ENCODE assay signal across 1 cellular context in the genomic region with DNA sequence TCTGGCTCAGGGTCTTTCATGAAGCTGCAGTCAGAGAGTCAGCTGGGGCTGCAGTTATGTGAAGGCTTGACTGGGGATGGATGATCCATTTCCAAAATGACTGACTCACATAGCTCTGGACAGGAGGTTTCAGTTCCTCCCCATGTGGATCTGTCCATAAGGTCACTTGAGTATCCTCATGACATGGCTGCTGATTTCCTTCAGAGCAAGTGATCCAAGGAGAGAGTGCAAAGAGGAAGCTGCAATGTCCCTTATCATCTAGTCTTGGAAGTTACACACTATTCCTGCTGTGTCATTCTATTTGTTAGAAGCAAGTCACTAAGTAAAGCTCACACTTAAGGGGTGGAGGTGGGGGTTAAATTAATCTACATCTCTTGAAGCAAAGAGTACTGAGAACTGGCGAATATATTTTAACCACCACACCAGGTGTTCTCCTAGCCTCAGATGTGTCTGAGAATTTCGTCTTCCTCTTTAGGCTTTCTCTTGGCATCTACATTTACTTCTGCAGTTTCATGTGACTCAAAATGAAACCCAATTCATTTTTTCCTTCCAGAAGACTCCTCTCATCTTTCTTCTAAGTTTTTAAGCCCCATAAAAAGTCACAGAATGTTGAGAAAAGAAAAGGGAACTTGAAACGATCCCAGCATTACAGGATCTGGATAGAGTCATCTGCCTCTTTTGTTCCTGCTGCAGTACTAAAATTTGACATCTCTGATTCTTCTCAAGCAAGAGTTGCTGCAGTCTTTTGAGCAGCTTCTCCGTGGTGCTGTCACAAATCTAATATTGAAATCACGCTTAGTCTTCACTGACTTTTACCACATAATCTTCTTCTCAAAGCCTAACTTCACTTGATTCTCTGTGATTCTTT.
TF ChIP-seq lines count a peak whose summit lies in the region.

No MANE protein-coding gene starts in this region.

TF ChIP-seq in GM12878, 131 proteins besides CTCF, POLR2A, EP300 and RAD21 (continued from another document):
- TF ChIP-seq, protein P1, sequence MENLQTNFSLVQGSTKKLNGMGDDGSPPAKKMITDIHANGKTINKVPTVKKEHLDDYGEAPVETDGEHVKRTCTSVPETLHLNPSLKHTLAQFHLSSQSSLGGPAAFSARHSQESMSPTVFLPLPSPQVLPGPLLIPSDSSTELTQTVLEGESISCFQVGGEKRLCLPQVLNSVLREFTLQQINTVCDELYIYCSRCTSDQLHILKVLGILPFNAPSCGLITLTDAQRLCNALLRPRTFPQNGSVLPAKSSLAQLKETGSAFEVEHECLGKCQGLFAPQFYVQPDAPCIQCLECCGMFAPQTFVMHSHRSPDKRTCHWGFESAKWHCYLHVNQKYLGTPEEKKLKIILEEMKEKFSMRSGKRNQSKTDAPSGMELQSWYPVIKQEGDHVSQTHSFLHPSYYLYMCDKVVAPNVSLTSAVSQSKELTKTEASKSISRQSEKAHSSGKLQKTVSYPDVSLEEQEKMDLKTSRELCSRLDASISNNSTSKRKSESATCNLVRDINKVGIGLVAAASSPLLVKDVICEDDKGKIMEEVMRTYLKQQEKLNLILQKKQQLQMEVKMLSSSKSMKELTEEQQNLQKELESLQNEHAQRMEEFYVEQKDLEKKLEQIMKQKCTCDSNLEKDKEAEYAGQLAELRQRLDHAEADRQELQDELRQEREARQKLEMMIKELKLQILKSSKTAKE (IDR thresholded peaks at IDR 0.05; ENCODE audit: low read depth, poor library complexity, severe bottlenecking) = peak; percentile 44
- TF ChIP-seq IKZF1 (conservative IDR thresholded peaks at IDR 0.05) (peak; percentile 82), ATF7 (IDR thresholded peaks at IDR 0.05; ENCODE audit: low read depth) (peak; percentile 27; the same call in 1 of the 2 replicates), MEF2A (IDR thresholded peaks at IDR 0.05; ENCODE audit: insufficient read depth, low read depth, low read length) (peak; percentile 57; the same call in 1 of the 2 replicates), NBN (IDR thresholded peaks at IDR 0.05) (no peak), SUZ12 (IDR thresholded peaks at IDR 0.05; ENCODE audit: unreplicated experiment) (no peak), RFX5 (IDR thresholded peaks at IDR 0.05; ENCODE audit: low read depth, low read length) (no peak), RCOR1 (conservative IDR thresholded peaks at IDR 0.05; ENCODE audit: low read depth, low read length) (no peak), PAX8 (IDR thresholded peaks at IDR 0.05) (no peak), CREB1 (IDR thresholded peaks at IDR 0.05; ENCODE audit: low read depth) (no peak), FOXM1 (IDR thresholded peaks at IDR 0.05; ENCODE audit: low read depth, low read length) (peak; percentile 84), ASH2L (IDR thresholded peaks at IDR 0.05; ENCODE audit: borderline replicate concordance, low read depth) (no peak), GABPA (IDR thresholded peaks at IDR 0.05; ENCODE audit: low read depth) (peak; percentile 51; the same call in 1 of the 2 replicates), ESRRA (IDR thresholded peaks at IDR 0.05; ENCODE audit: low read length) (no peak), FOS (IDR thresholded peaks at IDR 0.05; ENCODE audit: borderline replicate concordance, extremely low read depth, insufficient read length) (no peak), POLR2AphosphoS5 (IDR thresholded peaks at IDR 0.05; ENCODE audit: low read length) (no peak), TCF7 (IDR thresholded peaks at IDR 0.05; ENCODE audit: borderline replicate concordance) (peak; percentile 55; the same call in 1 of the 2 replicates), EGR1 (IDR thresholded peaks at IDR 0.05; ENCODE audit: borderline replicate concordance in 1 of 2, low read depth in 2 of 2, low read length in 2 of 2) (no peak), KAT2A (conservative IDR thresholded peaks at IDR 0.05; ENCODE audit: control insufficient read depth, low read depth, low read length) (no peak), RUNX3 (IDR thresholded peaks at IDR 0.05; ENCODE audit: low read length) (peak; percentile 87), MXI1 (IDR thresholded peaks at IDR 0.05; ENCODE audit: low read depth, low read length) (no peak), PML (IDR thresholded peaks at IDR 0.05; ENCODE audit: low read length) (0 out of 2 replicates have a peak, but pooled peaks have one; percentile 32)
- TF ChIP-seq, protein P2, sequence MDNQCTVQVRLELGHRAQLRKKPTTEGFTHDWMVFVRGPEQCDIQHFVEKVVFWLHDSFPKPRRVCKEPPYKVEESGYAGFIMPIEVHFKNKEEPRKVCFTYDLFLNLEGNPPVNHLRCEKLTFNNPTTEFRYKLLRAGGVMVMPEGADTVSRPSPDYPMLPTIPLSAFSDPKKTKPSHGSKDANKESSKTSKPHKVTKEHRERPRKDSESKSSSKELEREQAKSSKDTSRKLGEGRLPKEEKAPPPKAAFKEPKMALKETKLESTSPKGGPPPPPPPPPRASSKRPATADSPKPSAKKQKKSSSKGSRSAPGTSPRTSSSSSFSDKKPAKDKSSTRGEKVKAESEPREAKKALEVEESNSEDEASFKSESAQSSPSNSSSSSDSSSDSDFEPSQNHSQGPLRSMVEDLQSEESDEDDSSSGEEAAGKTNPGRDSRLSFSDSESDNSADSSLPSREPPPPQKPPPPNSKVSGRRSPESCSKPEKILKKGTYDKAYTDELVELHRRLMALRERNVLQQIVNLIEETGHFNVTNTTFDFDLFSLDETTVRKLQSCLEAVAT (IDR thresholded peaks at IDR 0.05) = no peak
- TF ChIP-seq, protein P3, sequence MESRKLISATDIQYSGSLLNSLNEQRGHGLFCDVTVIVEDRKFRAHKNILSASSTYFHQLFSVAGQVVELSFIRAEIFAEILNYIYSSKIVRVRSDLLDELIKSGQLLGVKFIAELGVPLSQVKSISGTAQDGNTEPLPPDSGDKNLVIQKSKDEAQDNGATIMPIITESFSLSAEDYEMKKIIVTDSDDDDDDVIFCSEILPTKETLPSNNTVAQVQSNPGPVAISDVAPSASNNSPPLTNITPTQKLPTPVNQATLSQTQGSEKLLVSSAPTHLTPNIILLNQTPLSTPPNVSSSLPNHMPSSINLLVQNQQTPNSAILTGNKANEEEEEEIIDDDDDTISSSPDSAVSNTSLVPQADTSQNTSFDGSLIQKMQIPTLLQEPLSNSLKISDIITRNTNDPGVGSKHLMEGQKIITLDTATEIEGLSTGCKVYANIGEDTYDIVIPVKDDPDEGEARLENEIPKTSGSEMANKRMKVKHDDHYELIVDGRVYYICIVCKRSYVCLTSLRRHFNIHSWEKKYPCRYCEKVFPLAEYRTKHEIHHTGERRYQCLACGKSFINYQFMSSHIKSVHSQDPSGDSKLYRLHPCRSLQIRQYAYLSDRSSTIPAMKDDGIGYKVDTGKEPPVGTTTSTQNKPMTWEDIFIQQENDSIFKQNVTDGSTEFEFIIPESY (IDR thresholded peaks at IDR 0.05) = no peak
- TF ChIP-seq, protein P4, sequence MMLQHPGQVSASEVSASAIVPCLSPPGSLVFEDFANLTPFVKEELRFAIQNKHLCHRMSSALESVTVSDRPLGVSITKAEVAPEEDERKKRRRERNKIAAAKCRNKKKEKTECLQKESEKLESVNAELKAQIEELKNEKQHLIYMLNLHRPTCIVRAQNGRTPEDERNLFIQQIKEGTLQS (IDR thresholded peaks at IDR 0.05; ENCODE audit: borderline replicate concordance, extremely low read depth, low read depth, low read length) = no peak
- TF ChIP-seq, protein P5, sequence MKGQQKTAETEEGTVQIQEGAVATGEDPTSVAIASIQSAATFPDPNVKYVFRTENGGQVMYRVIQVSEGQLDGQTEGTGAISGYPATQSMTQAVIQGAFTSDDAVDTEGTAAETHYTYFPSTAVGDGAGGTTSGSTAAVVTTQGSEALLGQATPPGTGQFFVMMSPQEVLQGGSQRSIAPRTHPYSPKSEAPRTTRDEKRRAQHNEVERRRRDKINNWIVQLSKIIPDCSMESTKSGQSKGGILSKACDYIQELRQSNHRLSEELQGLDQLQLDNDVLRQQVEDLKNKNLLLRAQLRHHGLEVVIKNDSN (IDR thresholded peaks at IDR 0.05; ENCODE audit: borderline replicate concordance, extremely low read length, insufficient read depth, low read depth, low read length) = no peak
- TF ChIP-seq, protein P6, sequence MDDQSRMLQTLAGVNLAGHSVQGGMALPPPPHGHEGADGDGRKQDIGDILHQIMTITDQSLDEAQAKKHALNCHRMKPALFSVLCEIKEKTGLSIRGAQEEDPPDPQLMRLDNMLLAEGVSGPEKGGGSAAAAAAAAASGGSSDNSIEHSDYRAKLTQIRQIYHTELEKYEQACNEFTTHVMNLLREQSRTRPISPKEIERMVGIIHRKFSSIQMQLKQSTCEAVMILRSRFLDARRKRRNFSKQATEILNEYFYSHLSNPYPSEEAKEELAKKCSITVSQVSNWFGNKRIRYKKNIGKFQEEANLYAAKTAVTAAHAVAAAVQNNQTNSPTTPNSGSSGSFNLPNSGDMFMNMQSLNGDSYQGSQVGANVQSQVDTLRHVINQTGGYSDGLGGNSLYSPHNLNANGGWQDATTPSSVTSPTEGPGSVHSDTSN (IDR thresholded peaks at IDR 0.05; ENCODE audit: insufficient replicate concordance, low read depth, low read length) = no peak
- TF ChIP-seq, protein P7, sequence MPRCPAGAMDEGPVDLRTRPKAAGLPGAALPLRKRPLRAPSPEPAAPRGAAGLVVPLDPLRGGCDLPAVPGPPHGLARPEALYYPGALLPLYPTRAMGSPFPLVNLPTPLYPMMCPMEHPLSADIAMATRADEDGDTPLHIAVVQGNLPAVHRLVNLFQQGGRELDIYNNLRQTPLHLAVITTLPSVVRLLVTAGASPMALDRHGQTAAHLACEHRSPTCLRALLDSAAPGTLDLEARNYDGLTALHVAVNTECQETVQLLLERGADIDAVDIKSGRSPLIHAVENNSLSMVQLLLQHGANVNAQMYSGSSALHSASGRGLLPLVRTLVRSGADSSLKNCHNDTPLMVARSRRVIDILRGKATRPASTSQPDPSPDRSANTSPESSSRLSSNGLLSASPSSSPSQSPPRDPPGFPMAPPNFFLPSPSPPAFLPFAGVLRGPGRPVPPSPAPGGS (IDR thresholded peaks at IDR 0.05; ENCODE audit: borderline replicate concordance, insufficient read depth, low read depth, low read length, poor library complexity, severe bottlenecking) = peak; percentile 8
